Comparison of ENCODE assay signal across 9 cellular contexts in genomic region chr18:36179562-36180334, GRCh38. TPM values are rescaled to one million over a fixed set of nuclear protein-coding genes. Genes with fewer than 3 reads are reported as not detected.
DNase-seq lines count a peak whose midpoint lies in the region; ATAC-seq and TF ChIP-seq lines count a peak whose summit lies in the region.
"Had no signal": no experiment of that assay in that cellular context is flagged by ENCODE, and none has a peak within 500 bp of the region (broad histone marks: within the 10 kb centered on the region; RNA-seq: fewer than 3 reads in every experiment).

No MANE protein-coding gene starts in this region.

- H3K4me1 Mint-ChIP-seq in CD4-positive, alpha-beta memory T cell = peaks cover 5 to 14% (median 7%) of the 10 kb centered on the region in 4 donors
- peaks cover 26% of the 10 kb centered on the region for H3K4me1 Mint-ChIP-seq in osteocyte (ENCODE audit: unreplicated experiment)
- H3K4me1 Mint-ChIP-seq in glutamatergic neuron (ENCODE audit: low read depth, unreplicated experiment) = peaks cover 10% of the 10 kb centered on the region

- no peak for ATAC-seq in GM18505 (IDR thresholded peaks at IDR 0.05; ENCODE audit: unreplicated experiment)
- no peak for ATAC-seq in HG03439 (IDR thresholded peaks at IDR 0.05; ENCODE audit: unreplicated experiment)
- ATAC-seq in GM18907 (IDR thresholded peaks at IDR 0.05; ENCODE audit: unreplicated experiment) = no peak

- peaks cover 21 to 26% of the 10 kb centered on the region in 2 donors for H3K36me3 Mint-ChIP-seq in CD4-positive, alpha-beta memory T cell
- H3K36me3 Mint-ChIP-seq in osteocyte (ENCODE audit: unreplicated experiment) = peaks cover 20% of the 10 kb centered on the region
- H3K36me3 Mint-ChIP-seq in glutamatergic neuron (ENCODE audit: unreplicated experiment) = no peaks in the 10 kb centered on the region

- intact Hi-C loops in CD4-positive, alpha-beta memory T cell (cut with micrococcal nuclease) = no loop called here

- TF ChIP-seq CTCF in osteocyte (IDR thresholded peaks at IDR 0.05) (no peak), glutamatergic neuron (IDR thresholded peaks at IDR 0.05; ENCODE audit: partially characterized antibody, unreplicated experiment) (no peak)

- H3K36me3 ChIP-seq in CD4-positive, alpha-beta memory T cell (ENCODE audit: insufficient read depth, low read length) = peaks cover 18% of the 10 kb centered on the region

- H3K27me3 ChIP-seq in CD4-positive, alpha-beta memory T cell (ENCODE audit: insufficient read depth, low read length) = no peaks in the 10 kb centered on the region

- H3K9me3 Mint-ChIP-seq in CD4-positive, alpha-beta memory T cell = no peaks in the 10 kb centered on the region
- no peaks in the 10 kb centered on the region for H3K9me3 Mint-ChIP-seq in osteocyte (ENCODE audit: unreplicated experiment)
- peaks cover 5% of the 10 kb centered on the region for H3K9me3 Mint-ChIP-seq in glutamatergic neuron (ENCODE audit: unreplicated experiment)

- no peaks in the 10 kb centered on the region for H3K4me1 ChIP-seq in CD4-positive, alpha-beta memory T cell (ENCODE audit: insufficient read depth, low read length)

- no peak overlapping the region for H3K4me3 ChIP-seq in CD4-positive, alpha-beta memory T cell (ENCODE audit: low read length in 2 of 2)

- no peak for TF ChIP-seq POLR2A in GM18505 (IDR thresholded peaks at IDR 0.05; ENCODE audit: borderline replicate concordance, extremely low read depth, insufficient read depth, insufficient read length)

- no peak for DNase-seq in CD4-positive, alpha-beta memory T cell
- DNase-seq in OCI-M1 (lab: John Stamatoyannopoulos, UW) (peak; percentile 90), fibroblast of gingiva (ENCODE audit: low read depth) (peak; percentile 87), osteocyte (ENCODE audit: extremely low spot score, unreplicated experiment) (no peak), glutamatergic neuron (no peak)
- DNase-seq: stimulated activated naive CD4-positive, alpha-beta T cell treated with Interleukin-2 at 50 U/mL for 16 hours had no signal

- no peak overlapping the region for H3K27ac ChIP-seq in CD4-positive, alpha-beta memory T cell (ENCODE audit: low read depth, low read length)

- POLR2A ChIA-PET in CD4-positive, alpha-beta memory T cell (lab: Charles Lee; ENCODE audit: partially characterized antibody) = no interaction called here

- H3K9me3 ChIP-seq in CD4-positive, alpha-beta memory T cell (ENCODE audit: control insufficient read depth in 1 of 2, low read length in 2 of 2) = no peaks in the 10 kb centered on the region

- CTCF ChIA-PET in CD4-positive, alpha-beta memory T cell (lab: Charles Lee; ENCODE audit: partially characterized antibody) = interaction anchor here (0.9 to 1.5 kb wide), 2 partner anchors 10 to 162 kb away, joined by 3 to 4 read pairs; no protein-coding TSS in a partner anchor

- peak overlapping the region in 6 of 7 donors; percentile 12 to 77 (median 58) for H3K27ac Mint-ChIP-seq in CD4-positive, alpha-beta memory T cell
- peak overlapping the region; percentile 74 for H3K27ac Mint-ChIP-seq in osteocyte (ENCODE audit: unreplicated experiment)
- H3K27ac Mint-ChIP-seq in glutamatergic neuron (ENCODE audit: unreplicated experiment) = no peak overlapping the region

- no peak overlapping the region for H3K4me3 Mint-ChIP-seq in CD4-positive, alpha-beta memory T cell
- peak overlapping the region; percentile 4 for H3K4me3 Mint-ChIP-seq in osteocyte (ENCODE audit: unreplicated experiment)
- no peak overlapping the region for H3K4me3 Mint-ChIP-seq in glutamatergic neuron (ENCODE audit: unreplicated experiment)

- no peaks in the 10 kb centered on the region for H3K27me3 Mint-ChIP-seq in CD4-positive, alpha-beta memory T cell
- H3K27me3 Mint-ChIP-seq in osteocyte (ENCODE audit: unreplicated experiment) = no peaks in the 10 kb centered on the region
- H3K27me3 Mint-ChIP-seq in glutamatergic neuron (ENCODE audit: unreplicated experiment) = peaks cover 2% of the 10 kb centered on the region

RNA-seq across cellular contexts. Expression of gene MOCOS, which starts 7.5 kb away (rescaled TPM):
- under 1 TPM in 1 of 2 experiments, not detected in 1; 0.12 TPM for total RNA-seq in CD4-positive, alpha-beta memory T cell
- under 1 TPM in 1 of 2 donors, not detected in 1; 0.06 TPM for polyA plus RNA-seq in CD4-positive, alpha-beta memory T cell
- total RNA-seq in osteocyte = 5.2 and 5.5 TPM in 2 replicates
- total RNA-seq in glutamatergic neuron (ENCODE audit: unreplicated experiment) = 1.3 TPM

RNA-seq across cellular contexts. Expression of gene ELP2, which starts 50.0 kb away (rescaled TPM):
- total RNA-seq in CD4-positive, alpha-beta memory T cell = 100 to 1,000 TPM; 139 to 143 TPM
- polyA plus RNA-seq in CD4-positive, alpha-beta memory T cell = 10 to 100 TPM; 76.3 to 81.3 TPM
- total RNA-seq in osteocyte (89.9 and 93.4 TPM in 2 replicates), glutamatergic neuron (ENCODE audit: unreplicated experiment) (96.2 TPM)

RNA-seq across cellular contexts. Expression of gene SLC39A6, which starts 50.6 kb away (rescaled TPM):
- total RNA-seq in CD4-positive, alpha-beta memory T cell = 10 to 100 TPM; 18.9 to 19.7 TPM
- 10 to 100 TPM; 35.4 to 41.8 TPM for polyA plus RNA-seq in CD4-positive, alpha-beta memory T cell
- total RNA-seq in osteocyte (75.8 and 79.2 TPM in 2 replicates), glutamatergic neuron (ENCODE audit: unreplicated experiment) (113 TPM)

Comparison
In these comparisons a context has a peak if more than half of its experiments do, and no peak if none do; other contexts are left out.
1. DNase-seq: peak in OCI-M1 (single experiment) and fibroblast of gingiva (single experiment); none in CD4-positive, alpha-beta memory T cell (0 of 5), osteocyte (single experiment) and glutamatergic neuron (single experiment).